8 cellular contexts compared by ENCODE assay signal in genomic region chr14:73786632-73786941, GRCh38.
A peak's percentile ranks its signal among the peaks of the same experiment; 100 is the strongest.
DNase-seq lines count a peak whose midpoint lies in the region; ATAC-seq and TF ChIP-seq lines count a peak whose summit lies in the region.

No MANE protein-coding gene starts in this region.

- ATAC-seq in stimulated activated memory B cell treated with anti-CD40 and anti-IgM and Interleukin-4, amounts not matched to agents 10 μg/mL and 1 μg/mL and 100 μg/mL, for 72 hours = peak; percentile 40
- no peak for ATAC-seq in GM21528 (IDR thresholded peaks at IDR 0.05; ENCODE audit: low FRiP score, unreplicated experiment)

- TF ChIP-seq CTCF in astrocyte of the cerebellum (IDR thresholded peaks at IDR 0.05; ENCODE audit: low read depth, low read length, missing control alignments) = no peak

- H3K4me3 ChIP-seq in astrocyte of the cerebellum (ENCODE audit: low read depth, low read length) = peak overlapping the region; percentile 48

- H3K9me3 Mint-ChIP-seq in activated T-cell treated with anti-CD3 and anti-CD28 coated beads, Interleukin-2, amount 50 U/mL, for 24 hours = no peaks in the 10 kb centered on the region
- no peaks in the 10 kb centered on the region for H3K9me3 Mint-ChIP-seq in IgD-negative memory B cell
- no peaks in the 10 kb centered on the region for H3K9me3 Mint-ChIP-seq in stimulated activated memory B cell treated with anti-CD40 and anti-IgM and Interleukin-4, amounts not matched to agents 10 μg/mL and 1 μg/mL and 100 μg/mL, for 72 hours

- peaks cover 20% of the 10 kb centered on the region for H3K36me3 Mint-ChIP-seq in activated T-cell treated with anti-CD3 and anti-CD28 coated beads, Interleukin-2, amount 50 U/mL, for 24 hours (ENCODE audit: low read depth)
- no peaks in the 10 kb centered on the region for H3K36me3 Mint-ChIP-seq in IgD-negative memory B cell
- H3K36me3 Mint-ChIP-seq in stimulated activated memory B cell treated with anti-CD40 and anti-IgM and Interleukin-4, amounts not matched to agents 10 μg/mL and 1 μg/mL and 100 μg/mL, for 72 hours = peaks cover 6% of the 10 kb centered on the region

- H3K4me1 Mint-ChIP-seq in activated T-cell treated with anti-CD3 and anti-CD28 coated beads, Interleukin-2, amount 50 U/mL, for 24 hours (ENCODE audit: low read depth) = peaks cover 63% of the 10 kb centered on the region
- H3K4me1 Mint-ChIP-seq in IgD-negative memory B cell = peaks cover 43 to 47% (median 45%) of the 10 kb centered on the region in 3 donors
- peaks cover 65% of the 10 kb centered on the region for H3K4me1 Mint-ChIP-seq in stimulated activated memory B cell treated with anti-CD40 and anti-IgM and Interleukin-4, amounts not matched to agents 10 μg/mL and 1 μg/mL and 100 μg/mL, for 72 hours

- in situ Hi-C loops in astrocyte of the cerebellum (cut with HindIII; ENCODE audit: low sequenced_read_pairs) = no loop called here

- DNase-seq in activated T-cell treated with anti-CD3 and anti-CD28 coated beads, Interleukin-2, amount 50 U/mL, for 24 hours = no peak
- DNase-seq in activated T-cell treated with anti-CD3 and anti-CD28 coated beads for 4 hours (no peak), astrocyte of the cerebellum (ENCODE audit: low read depth) (no peak), islet precursor cell (peak; percentile 78), 8988T (no peak)

- H3K27me3 Mint-ChIP-seq in activated T-cell treated with anti-CD3 and anti-CD28 coated beads, Interleukin-2, amount 50 U/mL, for 24 hours = no peaks in the 10 kb centered on the region
- H3K27me3 Mint-ChIP-seq in IgD-negative memory B cell = no peaks in the 10 kb centered on the region
- no peaks in the 10 kb centered on the region for H3K27me3 Mint-ChIP-seq in stimulated activated memory B cell treated with anti-CD40 and anti-IgM and Interleukin-4, amounts not matched to agents 10 μg/mL and 1 μg/mL and 100 μg/mL, for 72 hours

- peak overlapping the region; percentile 91 for H3K4me3 Mint-ChIP-seq in activated T-cell treated with anti-CD3 and anti-CD28 coated beads, Interleukin-2, amount 50 U/mL, for 24 hours
- peak overlapping the region; percentile 87 to 99 (median 98) for H3K4me3 Mint-ChIP-seq in IgD-negative memory B cell
- peak overlapping the region; percentile 93 for H3K4me3 Mint-ChIP-seq in stimulated activated memory B cell treated with anti-CD40 and anti-IgM and Interleukin-4, amounts not matched to agents 10 μg/mL and 1 μg/mL and 100 μg/mL, for 72 hours

- peak overlapping the region; percentile 93 for H3K27ac Mint-ChIP-seq in activated T-cell treated with anti-CD3 and anti-CD28 coated beads, Interleukin-2, amount 50 U/mL, for 24 hours
- peak overlapping the region; percentile 92 to 97 (median 94) for H3K27ac Mint-ChIP-seq in IgD-negative memory B cell
- peak overlapping the region; percentile 89 for H3K27ac Mint-ChIP-seq in stimulated activated memory B cell treated with anti-CD40 and anti-IgM and Interleukin-4, amounts not matched to agents 10 μg/mL and 1 μg/mL and 100 μg/mL, for 72 hours
